In the genomic region with DNA sequence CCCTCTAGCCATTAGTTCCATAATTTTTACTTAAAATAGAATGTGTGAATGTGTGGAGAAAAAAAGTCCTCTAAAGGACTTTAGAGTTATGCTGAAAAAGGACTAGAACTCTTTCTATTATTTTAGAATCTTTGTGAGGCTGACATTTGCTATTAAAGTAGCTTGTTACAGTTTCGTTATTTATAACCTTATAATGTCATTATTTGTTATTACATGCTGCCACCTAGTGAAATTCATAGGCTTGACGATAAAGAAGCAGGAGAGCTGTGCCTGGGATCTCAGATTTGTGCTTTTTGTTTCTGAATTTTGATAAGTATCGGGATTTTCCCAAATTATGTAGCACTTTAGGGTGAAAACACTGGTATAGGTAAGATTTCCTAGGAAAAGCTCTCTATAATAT, we compare ENCODE assay signal across 8 cellular contexts. TPM values are rescaled to one million over a fixed set of nuclear protein-coding genes. Genes with fewer than 3 reads are reported as not detected.
DNase-seq lines count a peak whose midpoint lies in the region; ATAC-seq and TF ChIP-seq lines count a peak whose summit lies in the region.

No MANE protein-coding gene starts in this region.

- H3K9me3 Mint-ChIP-seq in activated naive CD4-positive, alpha-beta T cell treated with anti-CD3 and anti-CD28 coated beads, Interleukin-2, amount 50 U/mL, for 72 hours: no peaks in the 10 kb centered on the region
- H3K9me3 Mint-ChIP-seq in activated naive CD4-positive, alpha-beta T cell treated with anti-CD3 and anti-CD28 coated beads, Interleukin-2, amount 10 ng/mL, durations not matched to agents 7 days and 5 days: no peaks in the 10 kb centered on the region
- H3K9me3 Mint-ChIP-seq in chondrocyte (ENCODE audit: low read depth): no peaks in the 10 kb centered on the region

- no peak overlapping the region for H3K27ac Mint-ChIP-seq in activated naive CD4-positive, alpha-beta T cell treated with anti-CD3 and anti-CD28 coated beads, Interleukin-2, amount 50 U/mL, for 72 hours
- no peak overlapping the region for H3K27ac Mint-ChIP-seq in activated naive CD4-positive, alpha-beta T cell treated with anti-CD3 and anti-CD28 coated beads, Interleukin-2, amount 10 ng/mL, durations not matched to agents 7 days and 5 days
- no peak overlapping the region for H3K27ac Mint-ChIP-seq in chondrocyte (ENCODE audit: unreplicated experiment)

- TF ChIP-seq CTCF in chondrocyte (IDR thresholded peaks at IDR 0.05) (peak; percentile 88), lung (IDR thresholded peaks at IDR 0.05; ENCODE audit: control extremely low read depth, extremely low read depth) (peak; percentile 56)

- no peak for DNase-seq in activated naive CD4-positive, alpha-beta T cell treated with anti-CD3 and anti-CD28 coated beads, Interleukin-2, amount 50 U/mL, for 72 hours (ENCODE audit: low spot score in 2 of 2)
- no peak for DNase-seq in activated naive CD4-positive, alpha-beta T cell treated with anti-CD3 and anti-CD28 coated beads, Interleukin-2, amount 10 ng/mL, durations not matched to agents 7 days and 5 days
- DNase-seq in NCI-H774 (lab: John Stamatoyannopoulos, UW): peak; percentile 25
- no peak for DNase-seq in chondrocyte (ENCODE audit: low spot score)
- peak; percentile 17 for DNase-seq in lung (ENCODE audit: low spot score)
- no peak for DNase-seq in NCI-H128 (lab: John Stamatoyannopoulos, UW; ENCODE audit: unreplicated experiment)
- no peak for DNase-seq in NCI-H524 treated with DMSO at 0.1 percent for 48 hours (lab: John Stamatoyannopoulos, UW)

- no peak overlapping the region for H3K4me3 Mint-ChIP-seq in activated naive CD4-positive, alpha-beta T cell treated with anti-CD3 and anti-CD28 coated beads, Interleukin-2, amount 10 ng/mL, durations not matched to agents 7 days and 5 days
- no peak overlapping the region for H3K4me3 Mint-ChIP-seq in chondrocyte (ENCODE audit: unreplicated experiment)

- no peak overlapping the region for H3K27ac ChIP-seq in lung (ENCODE audit: low read depth in 1 of 2, low read length in 1 of 2)

- peak; percentile 50 to 63 for ATAC-seq in activated naive CD4-positive, alpha-beta T cell treated with anti-CD3 and anti-CD28 coated beads, Interleukin-2, amount 50 U/mL, for 72 hours
- ATAC-seq in HG02981 (IDR thresholded peaks at IDR 0.05; ENCODE audit: unreplicated experiment) (peak; percentile 53), lung (ENCODE audit: insufficient read depth, low FRiP score) (no peak)

- H3K9me3 ChIP-seq in lung (ENCODE audit: control insufficient read depth in 2 of 2, insufficient read depth in 1 of 2, low read length in 1 of 2): no peaks in the 10 kb centered on the region

- H3K36me3 ChIP-seq in lung (ENCODE audit: control insufficient read depth in 2 of 2, insufficient read depth in 2 of 2, low read length in 2 of 2): no peaks in the 10 kb centered on the region

- CTCF ChIA-PET in activated naive CD4-positive, alpha-beta T cell treated with anti-CD3 and anti-CD28 coated beads, Interleukin-2, amount 10 ng/mL, durations not matched to agents 7 days and 5 days (lab: Charles Lee): interaction anchor here (0.8 to 2.7 kb wide), 15 partner anchors 11 to 309 kb away, joined by 3 to 29 read pairs (median 4); no protein-coding TSS in a partner anchor

- H3K36me3 Mint-ChIP-seq in activated naive CD4-positive, alpha-beta T cell treated with anti-CD3 and anti-CD28 coated beads, Interleukin-2, amount 50 U/mL, for 72 hours: peaks cover 0 to 7% of the 10 kb centered on the region in 2 donors
- no peaks in the 10 kb centered on the region for H3K36me3 Mint-ChIP-seq in activated naive CD4-positive, alpha-beta T cell treated with anti-CD3 and anti-CD28 coated beads, Interleukin-2, amount 10 ng/mL, durations not matched to agents 7 days and 5 days
- peaks cover 3% of the 10 kb centered on the region for H3K36me3 Mint-ChIP-seq in chondrocyte (ENCODE audit: low read depth)

- no peak overlapping the region for H3K4me3 ChIP-seq in lung

- peaks cover 12% of the 10 kb centered on the region for H3K27me3 Mint-ChIP-seq in activated naive CD4-positive, alpha-beta T cell treated with anti-CD3 and anti-CD28 coated beads, Interleukin-2, amount 10 ng/mL, durations not matched to agents 7 days and 5 days
- no peaks in the 10 kb centered on the region for H3K27me3 Mint-ChIP-seq in chondrocyte (ENCODE audit: low read depth)

- H3K4me1 ChIP-seq in lung (ENCODE audit: control insufficient read depth in 2 of 2, insufficient read depth in 2 of 2, low read length in 2 of 2): peaks cover 0 to 2% of the 10 kb centered on the region in 2 donors

- 11 to 12% methylated on average over 3 of the region's 3 CpGs for WGBS in lung, 2 donors

- peaks cover 5% of the 10 kb centered on the region for H3K4me1 Mint-ChIP-seq in activated naive CD4-positive, alpha-beta T cell treated with anti-CD3 and anti-CD28 coated beads, Interleukin-2, amount 10 ng/mL, durations not matched to agents 7 days and 5 days
- peaks cover 9% of the 10 kb centered on the region for H3K4me1 Mint-ChIP-seq in chondrocyte (ENCODE audit: low read depth)

- no peaks in the 10 kb centered on the region for H3K27me3 ChIP-seq in lung (ENCODE audit: control insufficient read depth, insufficient read depth)

RNA-seq across cellular contexts. Expression of a gene that starts 38.5 kb away (rescaled TPM):
- 10 to 100 TPM; 33.6 to 52.5 TPM for total RNA-seq in activated naive CD4-positive, alpha-beta T cell treated with anti-CD3 and anti-CD28 coated beads, Interleukin-2, amount 50 U/mL, for 72 hours
- total RNA-seq in chondrocyte (17.8 to 26.0 TPM (median 23.0 TPM) in 3 replicates), lung (100 to 1,000 TPM in 1 of 2 donors, 10 to 100 TPM in 1; 39.1 to 102 TPM)
- 10 to 100 TPM; 13.8 to 21.3 TPM for polyA plus RNA-seq in lung

Comparison
In these comparisons a context has a peak if more than half of its experiments do, and no peak if none do; other contexts are left out.
1. DNase-seq: peak in NCI-H774 (single experiment) and lung (single experiment); none in activated naive CD4-positive, alpha-beta T cell treated with anti-CD3 and anti-CD28 coated beads, Interleukin-2, amount 50 U/mL, for 72 hours (0 of 2), activated naive CD4-positive, alpha-beta T cell treated with anti-CD3 and anti-CD28 coated beads, Interleukin-2, amount 10 ng/mL, durations not matched to agents 7 days and 5 days (single experiment), chondrocyte (single experiment), NCI-H128 (single experiment) and NCI-H524 treated with DMSO at 0.1 percent for 48 hours (single experiment).